12 cellular contexts compared by ENCODE assay signal in the genomic region with DNA sequence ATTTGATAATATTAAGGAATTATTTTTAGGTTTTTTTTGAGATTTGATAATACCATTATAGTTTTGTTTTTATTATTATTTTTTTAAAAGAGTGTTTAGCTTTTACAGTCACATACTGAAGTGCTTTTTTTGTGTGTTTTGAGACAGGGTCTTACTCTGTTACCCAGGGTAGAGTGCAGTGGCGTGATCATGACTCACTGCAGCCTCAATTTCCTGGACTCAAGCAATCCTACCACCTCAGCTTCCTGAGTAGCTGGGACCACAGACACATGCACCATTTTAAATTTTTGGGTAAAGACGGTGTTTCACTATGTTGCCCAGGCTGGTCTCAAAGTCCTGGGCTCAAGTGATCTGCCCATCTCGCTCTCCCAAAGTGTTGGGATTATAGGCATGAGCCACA.
DNase-seq lines count a peak whose midpoint lies in the region; ATAC-seq and TF ChIP-seq lines count a peak whose summit lies in the region.
"Had no signal": no experiment of that assay in that cellular context is flagged by ENCODE, and none has a peak within 500 bp of the region (broad histone marks: within the 10 kb centered on the region; RNA-seq: fewer than 3 reads in every experiment).

No MANE protein-coding gene starts in this region.

- H3K79me1 ChIP-seq in trophoblast cell (ENCODE audit: low read length): no peaks in the 10 kb centered on the region

- no CpG with 5 or more reads among the region's 3 CpGs for WGBS in trophoblast cell (ENCODE audit: extremely low coverage, insufficient coverage, insufficient read length)

- H3K9me3 ChIP-seq in trophoblast cell (ENCODE audit: insufficient read depth, low read depth, low read length): no peaks in the 10 kb centered on the region
- H3K9me3 ChIP-seq: A549, upper lobe of right lung had no signal

- no peak overlapping the region for H2BK12ac ChIP-seq in trophoblast cell (ENCODE audit: low read length)

- H3K4me1 ChIP-seq in trophoblast cell (ENCODE audit: control insufficient read depth in 1 of 2, insufficient read depth in 2 of 2, low read length in 2 of 2): no peaks in the 10 kb centered on the region
- H3K4me1 ChIP-seq: A549, upper lobe of right lung had no signal

- H3K79me2 ChIP-seq in trophoblast cell (ENCODE audit: control insufficient read depth, insufficient read depth, low read length, poor library complexity): no peaks in the 10 kb centered on the region

- no peaks in the 10 kb centered on the region for H3K36me3 ChIP-seq in brain microvascular endothelial cell (replicated peaks)
- no peaks in the 10 kb centered on the region for H3K36me3 ChIP-seq in trophoblast cell (ENCODE audit: control insufficient read depth in 1 of 2, insufficient read depth in 2 of 2, low read length in 2 of 2)
- H3K36me3 ChIP-seq: upper lobe of right lung had no signal

- H4K8ac ChIP-seq in trophoblast cell (ENCODE audit: low read depth, low read length): no peak overlapping the region

- H3K23ac ChIP-seq in trophoblast cell (ENCODE audit: low read length): no peak overlapping the region

- TF ChIP-seq CTCF in brain microvascular endothelial cell (IDR thresholded peaks at IDR 0.05; ENCODE audit: low read depth, low read length, missing control alignments): no peak

- H2BK120ac ChIP-seq in trophoblast cell (ENCODE audit: insufficient read depth, low read length, poor library complexity): no peak overlapping the region

- no peak overlapping the region for H4K12ac ChIP-seq in trophoblast cell (ENCODE audit: low read depth, low read length)

- H3K9ac ChIP-seq in trophoblast cell (ENCODE audit: low read length): no peak overlapping the region

- DNase-seq in activated CD4-positive, alpha-beta T cell treated with anti-CD3 and anti-CD28 coated beads for 36 hours: peak; percentile 41
- DNase-seq in activated CD4-positive, alpha-beta T cell treated with anti-CD3 and anti-CD28 coated beads, Interleukin-2, amount 50 U/mL, for 1 hour: no peak
- peak; percentile 46 for DNase-seq in T-helper 2 cell treated with Interferon-gamma antibody and Interleukin-4, amounts not matched to agents 5 μg/mL and 100 μg/mL, for 36 hours (ENCODE audit: low spot score)
- peak; percentile 80 for DNase-seq in brain microvascular endothelial cell
- DNase-seq in stimulated activated CD8-positive, alpha-beta memory T cell treated with anti-CD3 and anti-CD28 coated beads, Interleukin-15, amount 100 ng/mL, for 1 hour (ENCODE audit: low read depth): peak; percentile 3
- DNase-seq in NCI-H128 (lab: John Stamatoyannopoulos, UW; ENCODE audit: unreplicated experiment): no peak
- DNase-seq in trophoblast cell: no peak
- no peak for DNase-seq in nucleus accumbens (lab: John Stamatoyannopoulos, UW)
- DNase-seq: NCI-H2081 treated with DMSO at 0.1 percent for 48 hours, upper lobe of right lung had no signal

- in situ Hi-C loops in brain microvascular endothelial cell (cut with HindIII; ENCODE audit: low pct_ligation_motif_present, low sequenced_read_pairs): no loop called here

- H3K4me3 ChIP-seq in brain microvascular endothelial cell (ENCODE audit: low read depth, low read length) (no peak overlapping the region), trophoblast cell (ENCODE audit: low read depth, low read length) (no peak overlapping the region)
- H3K4me3 ChIP-seq: A549, SK-N-MC, upper lobe of right lung had no signal

- H3K36me3 Mint-ChIP-seq in activated CD4-positive, alpha-beta T cell treated with anti-CD3 and anti-CD28 coated beads for 36 hours (ENCODE audit: low read depth): peaks cover 43% of the 10 kb centered on the region
- H3K36me3 Mint-ChIP-seq in T-helper 2 cell treated with Interferon-gamma antibody and Interleukin-4, amounts not matched to agents 5 μg/mL and 100 μg/mL, for 36 hours (ENCODE audit: low read depth): peaks cover 38% of the 10 kb centered on the region

- H3K27ac Mint-ChIP-seq in activated CD4-positive, alpha-beta T cell treated with anti-CD3 and anti-CD28 coated beads for 36 hours: no peak overlapping the region
- peak overlapping the region; percentile 78 for H3K27ac Mint-ChIP-seq in T-helper 2 cell treated with Interferon-gamma antibody and Interleukin-4, amounts not matched to agents 5 μg/mL and 100 μg/mL, for 36 hours

- no peak overlapping the region for H4K91ac ChIP-seq in trophoblast cell (ENCODE audit: low read depth, low read length)

- H3K4me1 Mint-ChIP-seq in activated CD4-positive, alpha-beta T cell treated with anti-CD3 and anti-CD28 coated beads for 36 hours: peaks cover 38% of the 10 kb centered on the region
- peaks cover 33% of the 10 kb centered on the region for H3K4me1 Mint-ChIP-seq in T-helper 2 cell treated with Interferon-gamma antibody and Interleukin-4, amounts not matched to agents 5 μg/mL and 100 μg/mL, for 36 hours (ENCODE audit: low read depth)

- CTCF ChIA-PET in activated CD4-positive, alpha-beta T cell treated with anti-CD3 and anti-CD28 coated beads for 36 hours (lab: Charles Lee): interaction anchor here (0.8 to 2.3 kb wide), 2 partner anchors 20 to 43 kb away, joined by 3 to 11 read pairs; no protein-coding TSS in a partner anchor

- intact Hi-C loops in activated CD4-positive, alpha-beta T cell treated with anti-CD3 and anti-CD28 coated beads for 36 hours (cut with DNase I, micrococcal nuclease): loop anchor here in 1 of 2 experiments (2.0 kb wide), 1 partner anchor 15 kb away; no protein-coding TSS in a partner anchor

- H3K27me3 ChIP-seq in brain microvascular endothelial cell (replicated peaks) (no peaks in the 10 kb centered on the region), trophoblast cell (ENCODE audit: insufficient read depth, low read length) (no peaks in the 10 kb centered on the region)
- H3K27me3 ChIP-seq: upper lobe of right lung had no signal

- no peak overlapping the region for H2AFZ ChIP-seq in trophoblast cell (ENCODE audit: insufficient read depth, low read length, poor library complexity)

- H2BK5ac ChIP-seq in trophoblast cell (ENCODE audit: low read depth, low read length, poor library complexity): no peak overlapping the region

- H3K14ac ChIP-seq in trophoblast cell (ENCODE audit: low read length): no peak overlapping the region

- POLR2A ChIA-PET in activated CD4-positive, alpha-beta T cell treated with anti-CD3 and anti-CD28 coated beads for 36 hours (lab: Charles Lee): no interaction called here

- no peaks in the 10 kb centered on the region for H3K9me3 Mint-ChIP-seq in activated CD4-positive, alpha-beta T cell treated with anti-CD3 and anti-CD28 coated beads for 36 hours (ENCODE audit: low read depth)
- peaks cover 14% of the 10 kb centered on the region for H3K9me3 Mint-ChIP-seq in T-helper 2 cell treated with Interferon-gamma antibody and Interleukin-4, amounts not matched to agents 5 μg/mL and 100 μg/mL, for 36 hours

- no peak overlapping the region for H3K4me2 ChIP-seq in trophoblast cell (ENCODE audit: low read length)
- H3K4me2 ChIP-seq: A549 had no signal

- H3K4ac ChIP-seq in trophoblast cell (ENCODE audit: low read depth, low read length): no peak overlapping the region

- peak; percentile 75 for ATAC-seq in activated CD4-positive, alpha-beta T cell treated with anti-CD3 and anti-CD28 coated beads for 36 hours
- ATAC-seq: A549, upper lobe of right lung had no signal

- no peak overlapping the region for H2AK5ac ChIP-seq in trophoblast cell (ENCODE audit: low read length)

- H3K18ac ChIP-seq in trophoblast cell (ENCODE audit: low read length): no peak overlapping the region

- H3K27me3 Mint-ChIP-seq in activated CD4-positive, alpha-beta T cell treated with anti-CD3 and anti-CD28 coated beads for 36 hours: no peaks in the 10 kb centered on the region
- no peaks in the 10 kb centered on the region for H3K27me3 Mint-ChIP-seq in T-helper 2 cell treated with Interferon-gamma antibody and Interleukin-4, amounts not matched to agents 5 μg/mL and 100 μg/mL, for 36 hours (ENCODE audit: low read depth)

- H3K4me3 Mint-ChIP-seq in activated CD4-positive, alpha-beta T cell treated with anti-CD3 and anti-CD28 coated beads for 36 hours: no peak overlapping the region
- H3K4me3 Mint-ChIP-seq in T-helper 2 cell treated with Interferon-gamma antibody and Interleukin-4, amounts not matched to agents 5 μg/mL and 100 μg/mL, for 36 hours: peak overlapping the region; percentile 44

- H3K27ac ChIP-seq in brain microvascular endothelial cell: peak overlapping the region; percentile 57
- no peak overlapping the region for H3K27ac ChIP-seq in trophoblast cell (ENCODE audit: low read depth, low read length)
- H3K27ac ChIP-seq: A549, SK-N-MC, upper lobe of right lung had no signal

Comparison
In these comparisons a context has a peak if more than half of its experiments do, and no peak if none do; other contexts are left out.
1. DNase-seq: peak in activated CD4-positive, alpha-beta T cell treated with anti-CD3 and anti-CD28 coated beads for 36 hours (single experiment), T-helper 2 cell treated with Interferon-gamma antibody and Interleukin-4, amounts not matched to agents 5 μg/mL and 100 μg/mL, for 36 hours (single experiment), brain microvascular endothelial cell (single experiment) and stimulated activated CD8-positive, alpha-beta memory T cell treated with anti-CD3 and anti-CD28 coated beads, Interleukin-15, amount 100 ng/mL, for 1 hour (single experiment); none in activated CD4-positive, alpha-beta T cell treated with anti-CD3 and anti-CD28 coated beads, Interleukin-2, amount 50 U/mL, for 1 hour (single experiment), NCI-H128 (single experiment), trophoblast cell (0 of 2) and nucleus accumbens (0 of 56).